Comparison of ENCODE assay signal across 8 cellular contexts in the genomic region with DNA sequence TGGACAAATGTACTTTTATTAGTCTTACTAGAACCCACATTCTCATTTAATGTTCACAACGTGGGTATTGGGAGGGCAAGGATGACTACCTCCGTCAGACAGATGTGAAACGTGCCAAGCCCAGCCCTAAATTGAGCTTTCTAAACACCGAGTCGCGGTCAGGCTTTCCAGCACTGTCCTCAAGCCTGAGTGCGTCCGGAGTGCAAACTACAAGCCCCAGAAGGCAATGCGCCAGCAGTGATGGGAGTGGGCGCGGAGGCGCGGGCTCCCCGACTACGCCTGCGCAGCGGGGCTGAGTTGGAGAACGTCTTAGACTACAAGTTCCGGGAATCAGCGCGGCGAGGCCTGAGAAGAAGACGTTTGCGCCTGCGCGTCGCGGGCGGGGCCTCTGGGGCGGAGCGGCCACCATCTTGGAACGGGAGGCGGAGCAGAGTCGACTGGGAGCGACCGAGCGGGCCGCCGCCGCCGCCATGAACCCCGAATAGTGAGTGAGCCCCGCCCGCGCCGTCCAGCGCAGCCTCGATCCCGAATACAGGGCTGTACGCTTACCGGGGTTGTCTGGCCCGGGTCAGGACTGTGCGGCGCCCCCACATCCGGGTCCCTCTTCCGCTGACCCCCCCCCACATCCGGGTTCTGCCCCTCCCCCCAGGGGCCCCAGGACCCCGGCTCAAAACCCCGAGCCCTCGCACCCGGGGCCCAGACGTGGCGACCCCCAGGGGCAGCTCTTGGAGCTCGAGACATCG. TPM values are rescaled to one million over a fixed set of nuclear protein-coding genes. Genes with fewer than 3 reads are reported as not detected.
DNase-seq lines count a peak whose midpoint lies in the region; ATAC-seq, FAIRE-seq and TF ChIP-seq lines count a peak whose summit lies in the region.

RAB1B (plus strand) TSS at position 430 of the 743 bp plus-strand sequence; CDS start at position 471, 41 bp downstream.

- peaks cover 38% of the 10 kb centered on the region for H3K4me1 ChIP-seq in Loucy (ENCODE audit: insufficient read depth, low read length, poor library complexity, severe bottlenecking)

- H3K9me3 ChIP-seq in Loucy (ENCODE audit: insufficient read depth, low read depth, low read length) = no peaks in the 10 kb centered on the region

- TF ChIP-seq POLR2A in H54 (IDR thresholded peaks at IDR 0.05; ENCODE audit: low read depth, low read length) (0 out of 2 replicates have a peak, but pooled peaks have one; percentile 43), Raji (IDR thresholded peaks at IDR 0.05; ENCODE audit: insufficient read depth, low read depth, low read length) (peak; percentile 62)

- H4K20me1 ChIP-seq in Loucy (ENCODE audit: insufficient read depth, low read length, poor library complexity, severe bottlenecking) = peaks cover 22% of the 10 kb centered on the region

- H3K27me3 Mint-ChIP-seq in naive thymus-derived CD8-positive, alpha-beta T cell = peaks cover 0 to 2% (median 0%) of the 10 kb centered on the region in 5 donors

- H3K4me3 Mint-ChIP-seq in naive thymus-derived CD8-positive, alpha-beta T cell = peak within 1 kb of the TSS; percentile 89 to 98 (median 94)

- H3K9me2 ChIP-seq in Loucy (replicated peaks; ENCODE audit: low read depth, low read length) = no peaks in the 10 kb centered on the region

- H3K9ac ChIP-seq in Loucy (ENCODE audit: low read depth, low read length, poor library complexity, severe bottlenecking) = peak within 1 kb of the TSS; percentile 96

- H3K4me3 ChIP-seq in Loucy (ENCODE audit: low read length, poor library complexity, severe bottlenecking) (peak within 1 kb of the TSS; percentile 96), fibroblast of mammary gland (ENCODE audit: control insufficient read depth, low read depth, low read length) (peak within 1 kb of the TSS; percentile 97)

- peaks cover 3 to 40% (median 6%) of the 10 kb centered on the region in 3 donors for H3K36me3 Mint-ChIP-seq in naive thymus-derived CD8-positive, alpha-beta T cell

- peaks cover 0 to 2% (median 0%) of the 10 kb centered on the region in 9 donors for H3K9me3 Mint-ChIP-seq in naive thymus-derived CD8-positive, alpha-beta T cell

- FAIRE-seq in H54 (lab: Jason Lieb, UNC) = no peak

- H3K36me3 ChIP-seq in Loucy (ENCODE audit: insufficient read depth, low read length) = peaks cover 30% of the 10 kb centered on the region; the same call in 1 of the 2 replicates

- H3K79me2 ChIP-seq in Loucy (ENCODE audit: insufficient read depth, low read length) = peaks cover 36% of the 10 kb centered on the region

- DNase-seq in EL = peak; percentile 100
- DNase-seq in H54 (ENCODE audit: insufficient read length, low spot score) = peak; percentile 95
- DNase-seq in activated T-helper 9 cell treated with anti-CD3 and anti-CD28 coated beads, Interleukin-2, amount 50 U/mL, for 16 hours (ENCODE audit: low read depth) = peak; percentile 100
- peak; percentile 99 for DNase-seq in fibroblast of mammary gland (ENCODE audit: low read depth)
- DNase-seq in naive thymus-derived CD8-positive, alpha-beta T cell = peak; percentile 98 to 100 (median 100)
- peak; percentile 97 to 100 (median 99) for DNase-seq in stimulated activated naive CD4-positive, alpha-beta T cell (lab: John Stamatoyannopoulos, UW)

- H2AFZ ChIP-seq in Loucy (ENCODE audit: low read length) = peak within 1 kb of the TSS; percentile 87

- H3F3A ChIP-seq in Loucy (ENCODE audit: low read depth) = no peaks in the 10 kb centered on the region

- TF ChIP-seq CTCF in Loucy (conservative IDR thresholded peaks at IDR 0.05; ENCODE audit: low read length) = no peak
- no peak for TF ChIP-seq CTCF in fibroblast of mammary gland (conservative IDR thresholded peaks at IDR 0.05; ENCODE audit: control insufficient read depth, insufficient read depth, low read depth, low read length)

- H3K27ac Mint-ChIP-seq in naive thymus-derived CD8-positive, alpha-beta T cell = peak within 1 kb of the TSS; percentile 95 to 100 (median 99)

- no peaks in the 10 kb centered on the region for H3K27me3 ChIP-seq in Loucy (ENCODE audit: insufficient read depth, low read length, poor library complexity, severe bottlenecking)

- peaks cover 23 to 50% (median 45%) of the 10 kb centered on the region in 4 donors for H3K4me1 Mint-ChIP-seq in naive thymus-derived CD8-positive, alpha-beta T cell

- peak within 1 kb of the TSS; percentile 100 for H3K4me2 ChIP-seq in Loucy (ENCODE audit: low read depth, low read length, poor library complexity, severe bottlenecking)

- POLR2A ChIA-PET in naive thymus-derived CD8-positive, alpha-beta T cell (lab: Charles Lee) = interaction anchor here (0.5 to 6.7 kb wide), 19 partner anchors 14 to 1151 kb away, joined by 3 to 102 read pairs (median 5); partner anchors contain the start of genes BRMS1, CCDC85B, CD248 and CNIH2

- peak; percentile 76 to 80 for ATAC-seq in naive thymus-derived CD8-positive, alpha-beta T cell

RNA-seq across cellular contexts. Expression of gene RAB1B, which starts in this region (rescaled TPM):
- 10 to 100 TPM; 68.4 to 69.2 TPM for total RNA-seq in naive thymus-derived CD8-positive, alpha-beta T cell
- polyA plus RNA-seq in naive thymus-derived CD8-positive, alpha-beta T cell = 10 to 100 TPM; 13.1 to 16.1 (median 14.0) TPM

Comparison
In these comparisons a context has a peak if more than half of its experiments do, and no peak if none do; other contexts are left out.
1. Peak in every context shown above with its lines: DNase-seq, ATAC-seq and H3K4me3 ChIP-seq.